ENCODE assay signal across 8 cellular contexts in genomic region chr22:41021655-41022454, GRCh38.
DNase-seq lines count a peak whose midpoint lies in the region; ATAC-seq and TF ChIP-seq lines count a peak whose summit lies in the region.

No MANE protein-coding gene starts in this region.

- no peaks in the 10 kb centered on the region for H3K27me3 Mint-ChIP-seq in chondrocyte (ENCODE audit: low read depth)

- H3K4me3 Mint-ChIP-seq in chondrocyte (ENCODE audit: unreplicated experiment): peak overlapping the region; percentile 91

- peak; percentile 54 for TF ChIP-seq CTCF in chondrocyte (IDR thresholded peaks at IDR 0.05)

- H3K9me3 Mint-ChIP-seq in chondrocyte (ENCODE audit: low read depth): no peaks in the 10 kb centered on the region

- DNase-seq in HCEC 1CT: peak; percentile 53
- DNase-seq in NCI-H146 treated with DMSO at 0.1 percent for 48 hours (lab: John Stamatoyannopoulos, UW; ENCODE audit: unreplicated experiment): peak; percentile 3
- peak; percentile 8 to 34 (median 30) for DNase-seq in activated CD4-positive, CD25-positive, alpha-beta regulatory T cell (lab: John Stamatoyannopoulos, UW)
- DNase-seq in chondrocyte (ENCODE audit: low spot score): no peak
- peak; percentile 69 to 84 for DNase-seq in left colon
- DNase-seq in stimulated activated CD4-positive, alpha-beta T cell treated with anti-CD3 and anti-CD28 coated beads, Interleukin-1b, Interleukin-23, amount 100 ng/mL, for 48 hours: peak; percentile 48

- no peaks in the 10 kb centered on the region for H3K36me3 Mint-ChIP-seq in chondrocyte (ENCODE audit: low read depth)

- ATAC-seq in left colon: peak; percentile 83
- ATAC-seq in HG03457 (IDR thresholded peaks at IDR 0.05; ENCODE audit: unreplicated experiment): no peak

- no peaks in the 10 kb centered on the region for H3K36me3 ChIP-seq in ES-I3 (ENCODE audit: insufficient read depth, low read length)

- H3K27ac Mint-ChIP-seq in chondrocyte (ENCODE audit: unreplicated experiment): peak overlapping the region; percentile 98

- H3K9me3 ChIP-seq in ES-I3 (ENCODE audit: control insufficient read depth, insufficient read depth, low read length): no peaks in the 10 kb centered on the region

- intact Hi-C loops in left colon (cut with DNase I, micrococcal nuclease): loop anchor here in 1 of 2 donors (5.0 kb wide), 1 partner anchor 65 kb away; no protein-coding TSS in a partner anchor

- no peaks in the 10 kb centered on the region for H3K4me1 ChIP-seq in ES-I3 (ENCODE audit: insufficient read depth, low read length)

- peak overlapping the region; percentile 92 for H3K9ac ChIP-seq in ES-I3 (ENCODE audit: low read depth, low read length)

- H3K4me1 Mint-ChIP-seq in chondrocyte (ENCODE audit: low read depth): peaks cover 20% of the 10 kb centered on the region
